ENCODE assay signal across 1 cellular context in the genomic region with DNA sequence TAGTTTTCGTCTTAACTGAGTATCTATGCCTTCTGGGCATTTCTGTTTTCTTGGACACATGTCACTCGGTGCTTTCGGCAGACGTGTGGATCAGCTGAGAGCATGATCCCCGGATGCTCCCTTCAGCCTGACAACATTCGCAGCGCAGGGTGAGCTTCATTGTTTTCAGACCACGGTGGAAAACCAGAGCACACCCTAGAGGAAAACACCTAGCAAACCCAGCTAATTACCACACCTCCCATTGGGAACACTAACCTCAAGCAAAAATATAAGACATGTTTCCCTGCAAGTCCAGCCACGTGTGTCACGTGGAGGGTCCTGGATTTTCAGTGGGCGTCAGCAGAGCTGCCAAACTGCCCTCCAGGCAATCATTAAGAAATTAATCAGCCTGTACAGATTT.
TF ChIP-seq lines count a peak whose summit lies in the region.

No MANE protein-coding gene starts in this region.

TF ChIP-seq in SK-N-SH, 30 proteins besides CTCF, POLR2A, EP300 and RAD21 (continued from another document):
- TF ChIP-seq, protein P1, sequence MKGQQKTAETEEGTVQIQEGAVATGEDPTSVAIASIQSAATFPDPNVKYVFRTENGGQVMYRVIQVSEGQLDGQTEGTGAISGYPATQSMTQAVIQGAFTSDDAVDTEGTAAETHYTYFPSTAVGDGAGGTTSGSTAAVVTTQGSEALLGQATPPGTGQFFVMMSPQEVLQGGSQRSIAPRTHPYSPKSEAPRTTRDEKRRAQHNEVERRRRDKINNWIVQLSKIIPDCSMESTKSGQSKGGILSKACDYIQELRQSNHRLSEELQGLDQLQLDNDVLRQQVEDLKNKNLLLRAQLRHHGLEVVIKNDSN (IDR thresholded peaks at IDR 0.05; ENCODE audit: borderline replicate concordance, low read depth), result no peak; the same call in 1 of the 2 replicates
- TF ChIP-seq FOXJ3 (CRISPR knock-in tag; IDR thresholded peaks at IDR 0.05) (peak; percentile 84), CHD2 (IDR thresholded peaks at IDR 0.05; ENCODE audit: low read length, partially characterized antibody) (peak; percentile 40), RCOR1 (IDR thresholded peaks at IDR 0.05; ENCODE audit: low read length) (peak; percentile 68), ELF1 (IDR thresholded peaks at IDR 0.05) (no peak), NFIC (IDR thresholded peaks at IDR 0.05; ENCODE audit: borderline replicate concordance) (no peak), MXI1 (IDR thresholded peaks at IDR 0.05; ENCODE audit: low read depth, low read length) (peak; percentile 94), GATA2 (CRISPR knock-in tag; IDR thresholded peaks at IDR 0.05) (peak; percentile 43; the same call in 1 of the 2 replicates)
- TF ChIP-seq, protein P2, sequence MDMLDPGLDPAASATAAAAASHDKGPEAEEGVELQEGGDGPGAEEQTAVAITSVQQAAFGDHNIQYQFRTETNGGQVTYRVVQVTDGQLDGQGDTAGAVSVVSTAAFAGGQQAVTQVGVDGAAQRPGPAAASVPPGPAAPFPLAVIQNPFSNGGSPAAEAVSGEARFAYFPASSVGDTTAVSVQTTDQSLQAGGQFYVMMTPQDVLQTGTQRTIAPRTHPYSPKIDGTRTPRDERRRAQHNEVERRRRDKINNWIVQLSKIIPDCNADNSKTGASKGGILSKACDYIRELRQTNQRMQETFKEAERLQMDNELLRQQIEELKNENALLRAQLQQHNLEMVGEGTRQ (IDR thresholded peaks at IDR 0.05; ENCODE audit: borderline replicate concordance, low read depth, low read length), result 0 out of 2 replicates have a peak, but pooled peaks have one; percentile 36
- TF ChIP-seq, protein P3, sequence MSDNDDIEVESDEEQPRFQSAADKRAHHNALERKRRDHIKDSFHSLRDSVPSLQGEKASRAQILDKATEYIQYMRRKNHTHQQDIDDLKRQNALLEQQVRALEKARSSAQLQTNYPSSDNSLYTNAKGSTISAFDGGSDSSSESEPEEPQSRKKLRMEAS (IDR thresholded peaks at IDR 0.05; ENCODE audit: low read depth), result no peak
TF ChIP-seq in SK-N-SH: peak in this region for 7.
